ENCODE assay signal across 4 cellular contexts in genomic region chr12:10732554-10732953, GRCh38.
TF ChIP-seq lines count a peak whose summit lies in the region.

No MANE protein-coding gene starts in this region.

TF ChIP-seq in SK-N-SH, 30 proteins besides CTCF, POLR2A, EP300 and RAD21:
- TF ChIP-seq SMC3 (IDR thresholded peaks at IDR 0.05; ENCODE audit: low read depth, low read length) (no peak), REST (IDR thresholded peaks at IDR 0.05; ENCODE audit: low read depth, low read length) (0 out of 2 replicates have a peak, but pooled peaks have one; percentile 41), EZH2phosphoT487 (IDR thresholded peaks at IDR 0.05; ENCODE audit: borderline replicate concordance, low read depth) (no peak), FOXJ3 (CRISPR knock-in tag; IDR thresholded peaks at IDR 0.05) (no peak)

TF ChIP-seq in SK-N-SH treated with all-trans-retinoic acid at 6 μM for 48 hours, 23 proteins besides CTCF, POLR2A, EP300 and RAD21:
- TF ChIP-seq ESRRG (CRISPR knock-in tag; IDR thresholded peaks at IDR 0.05) = no peak
- TF ChIP-seq CSDC2 (CRISPR knock-in tag; IDR thresholded peaks at IDR 0.05) = no peak
- no peak for TF ChIP-seq GLIS3 (CRISPR knock-in tag; IDR thresholded peaks at IDR 0.05)
- TF ChIP-seq ZC3H10 (CRISPR knock-in tag; IDR thresholded peaks at IDR 0.05) = no peak

TF ChIP-seq in HEK293, 187 proteins besides CTCF, POLR2A, EP300 and RAD21:
- TF ChIP-seq REST (tag by site-specific recombination; IDR thresholded peaks at IDR 0.05) = peak; percentile 89
- TF ChIP-seq ZNF350 (tag by site-specific recombination; IDR thresholded peaks at IDR 0.05) = no peak
- no peak for TF ChIP-seq ZNF48 (tag by site-specific recombination; IDR thresholded peaks at IDR 0.05)
- no peak for TF ChIP-seq BCL6B (tag by site-specific recombination; IDR thresholded peaks at IDR 0.05)

TF ChIP-seq in H1, 55 proteins besides CTCF, POLR2A, EP300 and RAD21:
- no peak for TF ChIP-seq YY1 (IDR thresholded peaks at IDR 0.05; ENCODE audit: low read depth, low read length)
